ENCODE assay signal across 15 cellular contexts in genomic region chr11:9703280-9703679, GRCh38. TPM values are rescaled to one million over a fixed set of nuclear protein-coding genes. Genes with fewer than 3 reads are reported as not detected.
DNase-seq lines count a peak whose midpoint lies in the region; ATAC-seq and TF ChIP-seq lines count a peak whose summit lies in the region.
"Had no signal": no experiment of that assay in that cellular context is flagged by ENCODE, and none has a peak within 500 bp of the region (broad histone marks: within the 10 kb centered on the region; RNA-seq: fewer than 3 reads in every experiment).

No MANE protein-coding gene starts in this region.

- peaks cover 10 to 31% (median 26%) of the 10 kb centered on the region in 7 donors for H3K4me1 Mint-ChIP-seq in naive thymus-derived CD4-positive, alpha-beta T cell
- H3K4me1 Mint-ChIP-seq in chondrocyte (ENCODE audit: low read depth) (peaks cover 31% of the 10 kb centered on the region), glutamatergic neuron (ENCODE audit: low read depth, unreplicated experiment) (no peaks in the 10 kb centered on the region)

- no peak overlapping the region for H3K27ac ChIP-seq in BLaER1
- H3K27ac ChIP-seq in esophagus muscularis mucosa (replicated peaks in 1 of 4), result peak overlapping the region; percentile 22 to 69 (median 34)
- no peak overlapping the region for H3K27ac ChIP-seq in naive thymus-derived CD4-positive, alpha-beta T cell (ENCODE audit: low read depth, low read length)

- H3K27me3 ChIP-seq in BLaER1 (no peaks in the 10 kb centered on the region), esophagus muscularis mucosa (no peaks in the 10 kb centered on the region)
- no peaks in the 10 kb centered on the region for H3K27me3 ChIP-seq in naive thymus-derived CD4-positive, alpha-beta T cell (ENCODE audit: control insufficient read depth in 2 of 2, insufficient read depth in 2 of 2, low read length in 2 of 2)
- H3K27me3 ChIP-seq: pancreas had no signal

- peaks cover 0 to 14% (median 0%) of the 10 kb centered on the region in 5 donors for H3K36me3 Mint-ChIP-seq in naive thymus-derived CD4-positive, alpha-beta T cell
- H3K36me3 Mint-ChIP-seq in chondrocyte (ENCODE audit: low read depth) (no peaks in the 10 kb centered on the region), glutamatergic neuron (ENCODE audit: unreplicated experiment) (no peaks in the 10 kb centered on the region)

- 75% methylated on average over 6 of the region's 6 CpGs for WGBS in esophagus muscularis mucosa

- H4K20me1 ChIP-seq in BLaER1, result no peaks in the 10 kb centered on the region

- H3K36me3 ChIP-seq in BLaER1 (0 out of 2 replicates have a peak, but pooled peaks cover 6% of the 10 kb centered on the region), esophagus muscularis mucosa (no peaks in the 10 kb centered on the region)
- H3K36me3 ChIP-seq in naive thymus-derived CD4-positive, alpha-beta T cell (ENCODE audit: control insufficient read depth in 2 of 3, insufficient read depth in 3 of 3, low read length in 3 of 3), result no peaks in the 10 kb centered on the region
- H3K36me3 ChIP-seq: pancreas had no signal

- 0 out of 2 replicates have a peak overlapping the region, but pooled peaks have one; percentile 12 for H3K4me2 ChIP-seq in BLaER1

- H3K27ac Mint-ChIP-seq in naive thymus-derived CD4-positive, alpha-beta T cell, result peak overlapping the region in 4 of 9 donors; percentile 13 to 61 (median 30)
- H3K27ac Mint-ChIP-seq in chondrocyte (ENCODE audit: unreplicated experiment), result no peak overlapping the region
- no peak overlapping the region for H3K27ac Mint-ChIP-seq in glutamatergic neuron (ENCODE audit: unreplicated experiment)
- H3K27ac Mint-ChIP-seq: activated T-helper 17 cell treated with anti-CD3 and anti-CD28 coated beads, Interleukin-2, amount 50 U/mL, for 72 hours; endodermal cell had no signal

- POLR2A ChIA-PET in naive thymus-derived CD4-positive, alpha-beta T cell (lab: Charles Lee), result no interaction called here

- CTCF ChIA-PET in naive thymus-derived CD4-positive, alpha-beta T cell (lab: Charles Lee), result no interaction called here

- H3K27me3 Mint-ChIP-seq in naive thymus-derived CD4-positive, alpha-beta T cell, result peaks cover 0 to 3% (median 0%) of the 10 kb centered on the region in 5 donors
- H3K27me3 Mint-ChIP-seq in chondrocyte (ENCODE audit: low read depth) (no peaks in the 10 kb centered on the region), glutamatergic neuron (ENCODE audit: unreplicated experiment) (peaks cover 2% of the 10 kb centered on the region)
- H3K27me3 Mint-ChIP-seq: activated T-helper 17 cell treated with anti-CD3 and anti-CD28 coated beads, Interleukin-2, amount 50 U/mL, for 72 hours had no signal

- peak overlapping the region in 6 of 10 donors; percentile 2 to 54 (median 16) for H3K4me3 Mint-ChIP-seq in naive thymus-derived CD4-positive, alpha-beta T cell
- H3K4me3 Mint-ChIP-seq in chondrocyte (ENCODE audit: unreplicated experiment) (no peak overlapping the region), glutamatergic neuron (ENCODE audit: unreplicated experiment) (no peak overlapping the region)
- H3K4me3 Mint-ChIP-seq: activated T-helper 17 cell treated with anti-CD3 and anti-CD28 coated beads, Interleukin-2, amount 50 U/mL, for 72 hours; endodermal cell had no signal

- no peak overlapping the region for H3K4me3 ChIP-seq in BLaER1
- no peak overlapping the region for H3K4me3 ChIP-seq in esophagus muscularis mucosa
- H3K4me3 ChIP-seq in naive thymus-derived CD4-positive, alpha-beta T cell (ENCODE audit: low read length), result no peak overlapping the region
- H3K4me3 ChIP-seq: pancreas had no signal

- peaks cover 0 to 4% (median 0%) of the 10 kb centered on the region in 11 donors for H3K9me3 Mint-ChIP-seq in naive thymus-derived CD4-positive, alpha-beta T cell
- no peaks in the 10 kb centered on the region for H3K9me3 Mint-ChIP-seq in chondrocyte (ENCODE audit: low read depth)
- H3K9me3 Mint-ChIP-seq in glutamatergic neuron (ENCODE audit: unreplicated experiment), result no peaks in the 10 kb centered on the region
- H3K9me3 Mint-ChIP-seq: activated T-helper 17 cell treated with anti-CD3 and anti-CD28 coated beads, Interleukin-2, amount 50 U/mL, for 72 hours; endodermal cell had no signal

- TF ChIP-seq POLR2A in esophagus muscularis mucosa (IDR thresholded peaks at IDR 0.05; ENCODE audit: low read depth), result no peak

- no peak for TF ChIP-seq CTCF in esophagus muscularis mucosa (IDR thresholded peaks at IDR 0.05)
- TF ChIP-seq CTCF in chondrocyte (IDR thresholded peaks at IDR 0.05), result no peak
- no peak for TF ChIP-seq CTCF in glutamatergic neuron (IDR thresholded peaks at IDR 0.05; ENCODE audit: partially characterized antibody, unreplicated experiment)

- DNase-seq in Kasumi-1 (lab: John Stamatoyannopoulos, UW), result peak; percentile 20 to 45
- no peak for DNase-seq in esophagus muscularis mucosa (ENCODE audit: extremely low spot score)
- no peak for DNase-seq in naive thymus-derived CD4-positive, alpha-beta T cell
- no peak for DNase-seq in chondrocyte (ENCODE audit: low spot score)
- DNase-seq in glutamatergic neuron, result no peak
- DNase-seq: activated CD4-positive, alpha-beta T cell treated with anti-CD3 and anti-CD28 coated beads, Interleukin-2, amount 50 U/mL, for 1 hour; DMS79; endodermal cell; MM.1S; NCI-H2171 treated with DMSO at 0.1 percent for 48 hours; pancreas had no signal

- intact Hi-C loops in esophagus muscularis mucosa (cut with DNase I), result loop anchor here (5.0 kb wide), 1 partner anchor 36 kb away; no protein-coding TSS in a partner anchor
- intact Hi-C loops in naive thymus-derived CD4-positive, alpha-beta T cell (cut with micrococcal nuclease), result no loop called here

- TF ChIP-seq EP300 in esophagus muscularis mucosa (IDR thresholded peaks at IDR 0.05), result no peak

- no peak overlapping the region for H3K9ac ChIP-seq in BLaER1

- ATAC-seq in naive thymus-derived CD4-positive, alpha-beta T cell, result no peak
- ATAC-seq in GM18907 (IDR thresholded peaks at IDR 0.05; ENCODE audit: unreplicated experiment), result no peak
- no peak for ATAC-seq in HG03139 (IDR thresholded peaks at IDR 0.05; ENCODE audit: unreplicated experiment)
- ATAC-seq: pancreas had no signal

- H3K9me3 ChIP-seq in BLaER1, result no peaks in the 10 kb centered on the region
- no peaks in the 10 kb centered on the region for H3K9me3 ChIP-seq in esophagus muscularis mucosa
- H3K9me3 ChIP-seq in naive thymus-derived CD4-positive, alpha-beta T cell (ENCODE audit: control insufficient read depth in 2 of 3, low read length in 3 of 3), result no peaks in the 10 kb centered on the region
- H3K9me3 ChIP-seq: pancreas had no signal

- peaks cover 18% of the 10 kb centered on the region for H3K4me1 ChIP-seq in BLaER1
- H3K4me1 ChIP-seq in esophagus muscularis mucosa, result peaks cover 21 to 53% (median 46%) of the 10 kb centered on the region in 4 donors
- peaks cover 0 to 13% of the 10 kb centered on the region in 2 donors for H3K4me1 ChIP-seq in naive thymus-derived CD4-positive, alpha-beta T cell (ENCODE audit: control insufficient read depth in 2 of 2, insufficient read depth in 2 of 2, low read length in 2 of 2)

RNA-seq across cellular contexts. Expression of gene SWAP70, which starts 39.4 kb away (rescaled TPM):
- total RNA-seq in esophagus muscularis mucosa, result 10 to 100 TPM; 37.8 to 54.9 (median 46.5) TPM
- 10 to 100 TPM in 1 of 5 experiments, 1 to 10 TPM in 4; 4.2 to 15.6 (median 7.0) TPM for total RNA-seq in naive thymus-derived CD4-positive, alpha-beta T cell
- 1 to 10 TPM; 2.3 to 3.4 TPM for polyA plus RNA-seq in naive thymus-derived CD4-positive, alpha-beta T cell
- total RNA-seq in chondrocyte, result 20.1 to 25.7 TPM (median 20.4 TPM) in 3 replicates
- 8.7 TPM for total RNA-seq in glutamatergic neuron (ENCODE audit: unreplicated experiment)

Comparison
In these comparisons a context has a peak if more than half of its experiments do, and no peak if none do; other contexts are left out.
1. H3K27ac ChIP-seq: peak in esophagus muscularis mucosa (4 of 4); none in BLaER1 (single experiment) and naive thymus-derived CD4-positive, alpha-beta T cell (single experiment).
2. DNase-seq: peak in Kasumi-1 (2 of 2); none in esophagus muscularis mucosa (single experiment), naive thymus-derived CD4-positive, alpha-beta T cell (0 of 9), chondrocyte (single experiment) and glutamatergic neuron (single experiment).
3. H3K4me3 Mint-ChIP-seq: peak in naive thymus-derived CD4-positive, alpha-beta T cell (6 of 10); none in chondrocyte (single experiment) and glutamatergic neuron (single experiment).